13 cellular contexts compared by ENCODE assay signal in genomic region chr20:40686434-40686882, GRCh38. TPM values are rescaled to one million over a fixed set of nuclear protein-coding genes. Genes with fewer than 3 reads are reported as not detected.
DNase-seq lines count a peak whose midpoint lies in the region; ATAC-seq, FAIRE-seq and TF ChIP-seq lines count a peak whose summit lies in the region.
"Had no signal": no experiment of that assay in that cellular context is flagged by ENCODE, and none has a peak within 500 bp of the region (broad histone marks: within the 10 kb centered on the region; RNA-seq: fewer than 3 reads in every experiment).

No MANE protein-coding gene starts in this region.

- H2AFZ ChIP-seq in ACC112 (ENCODE audit: low read length, unreplicated experiment), result no peak overlapping the region
- H2AFZ ChIP-seq in hepatocyte, result no peak overlapping the region
- H2AFZ ChIP-seq in SK-N-SH (ENCODE audit: low read depth), result no peak overlapping the region

- H3K9me3 ChIP-seq in ascending aorta (no peaks in the 10 kb centered on the region), hepatocyte (ENCODE audit: low read depth) (no peaks in the 10 kb centered on the region), pancreas (no peaks in the 10 kb centered on the region), SK-N-SH (no peaks in the 10 kb centered on the region)

- H3K4me1 ChIP-seq in ACC112 (ENCODE audit: control insufficient read depth, insufficient read depth, low read length, unreplicated experiment), result no peaks in the 10 kb centered on the region
- H3K4me1 ChIP-seq in ascending aorta, result peaks cover 0 to 8% of the 10 kb centered on the region in 2 donors
- H3K4me1 ChIP-seq in hepatocyte (ENCODE audit: insufficient read depth), result peaks cover 36% of the 10 kb centered on the region
- H3K4me1 ChIP-seq in pancreas, result peaks cover 0 to 4% (median 0%) of the 10 kb centered on the region in 3 donors
- peaks cover 0 to 11% of the 10 kb centered on the region in 2 experiments; a peak in 1 of 4 replicates for H3K4me1 ChIP-seq in SK-N-SH (ENCODE audit: control insufficient read depth in 1 of 2, insufficient read depth in 2 of 2, low read depth in 1 of 2, low read length in 1 of 2)

- no peak for ATAC-seq in pancreas
- ATAC-seq: effector memory CD8-positive, alpha-beta T cell; left colon had no signal

- intact Hi-C loops in ascending aorta (cut with DNase I), result loop anchor here (5.0 to 10.0 kb wide), 2 partner anchors 394 to 492 kb away; no protein-coding TSS in a partner anchor
- intact Hi-C loops in pancreas (cut with DNase I), result no loop called here

- TF ChIP-seq RAD21 in SK-N-SH (IDR thresholded peaks at IDR 0.05; ENCODE audit: low read length), result no peak

- TF ChIP-seq CTCF in ascending aorta (IDR thresholded peaks at IDR 0.05) (no peak), hepatocyte (IDR thresholded peaks at IDR 0.05; ENCODE audit: poor library complexity) (no peak), pancreas (IDR thresholded peaks at IDR 0.05) (no peak), SK-N-SH (IDR thresholded peaks at IDR 0.05) (no peak)

- no peak overlapping the region for H3K9ac ChIP-seq in SK-N-SH

- H3K27me3 ChIP-seq in ACC112 (ENCODE audit: insufficient read depth, low read length), result peaks cover 83% of the 10 kb centered on the region
- H3K27me3 ChIP-seq in ascending aorta, result no peaks in the 10 kb centered on the region
- peaks cover 71% of the 10 kb centered on the region for H3K27me3 ChIP-seq in hepatocyte
- H3K27me3 ChIP-seq in pancreas, result peaks cover 0 to 13% (median 3%) of the 10 kb centered on the region in 4 donors
- peaks cover 43% of the 10 kb centered on the region for H3K27me3 ChIP-seq in SK-N-SH (ENCODE audit: insufficient read depth)

- H3K36me3 ChIP-seq in ACC112 (ENCODE audit: insufficient read depth, low read length), result no peaks in the 10 kb centered on the region
- no peaks in the 10 kb centered on the region for H3K36me3 ChIP-seq in ascending aorta
- H3K36me3 ChIP-seq in hepatocyte (replicated peaks; ENCODE audit: insufficient read depth, low read depth), result no peaks in the 10 kb centered on the region
- no peaks in the 10 kb centered on the region for H3K36me3 ChIP-seq in pancreas
- no peaks in the 10 kb centered on the region for H3K36me3 ChIP-seq in SK-N-SH (replicated peaks in 1 of 2; ENCODE audit: control insufficient read depth in 1 of 2, insufficient read depth in 2 of 2, low read length in 1 of 2)

- H3K4me3 ChIP-seq in ACC112 (ENCODE audit: low read depth, low read length) (0 out of 2 replicates have a peak overlapping the region, but pooled peaks have one; percentile 79), ascending aorta (peak overlapping the region; percentile 60 to 79), hepatocyte (peak overlapping the region; percentile 62), pancreas (peak overlapping the region; percentile 47 to 75 (median 62)), SK-N-SH (ENCODE audit: low read depth in 2 of 2, low read length in 1 of 2) (no peak overlapping the region)

- POLR2A ChIA-PET in SK-N-SH (lab: Yijun Ruan, JAX), result no interaction called here

- H3K9me2 ChIP-seq in hepatocyte (replicated peaks; ENCODE audit: insufficient read depth) (no peaks in the 10 kb centered on the region), SK-N-SH (no peaks in the 10 kb centered on the region)

- 35% methylated on average over 7 of the region's 7 CpGs for WGBS in hepatocyte (ENCODE audit: low lambda C conversion rate, missing lambda C conversion rate)
- 36 to 39% methylated on average over 7 of the region's 7 CpGs for WGBS in pancreas, 2 donors
- WGBS in SK-N-SH (ENCODE audit: low lambda C conversion rate), result 71% methylated on average over 7 of the region's 7 CpGs

- no peak overlapping the region for H3K27ac ChIP-seq in ACC112 (ENCODE audit: low read depth, low read length)
- H3K27ac ChIP-seq in ascending aorta, result peak overlapping the region in 1 of 2 donors; percentile 96
- H3K27ac ChIP-seq in hepatocyte, result no peak overlapping the region
- peak overlapping the region in 1 of 4 donors; percentile 94 for H3K27ac ChIP-seq in pancreas
- H3K27ac ChIP-seq in SK-N-SH (ENCODE audit: low read depth in 2 of 2, low read length in 1 of 2), result no peak overlapping the region

- H4K20me1 ChIP-seq in hepatocyte (ENCODE audit: insufficient read depth, poor library complexity, severe bottlenecking) (peaks cover 3% of the 10 kb centered on the region), SK-N-SH (ENCODE audit: insufficient read depth) (no peaks in the 10 kb centered on the region)

- FAIRE-seq in pancreas (lab: Jason Lieb, UNC), result no peak

- no peak for TF ChIP-seq EP300 in SK-N-SH (IDR thresholded peaks at IDR 0.05; ENCODE audit: borderline replicate concordance in 1 of 2, low read depth in 1 of 2, low read length in 1 of 2)

- DNase-seq in ascending aorta (ENCODE audit: low spot score in 2 of 2) (no peak), hepatocyte (ENCODE audit: low spot score) (no peak), pancreas (no peak), SKM-1 (lab: John Stamatoyannopoulos, UW; ENCODE audit: unreplicated experiment) (no peak), SK-N-SH (no peak)
- DNase-seq in activated effector memory CD4-positive, alpha-beta T cell treated with anti-CD3 and anti-CD28 coated beads, Interleukin-2, amount 50 U/mL, for 16 hours, result no peak
- DNase-seq in effector CD8-positive, alpha-beta T cell (lab: John Stamatoyannopoulos, UW), result no peak
- DNase-seq: activated CD4-positive, CD25-positive, alpha-beta regulatory T cell treated with anti-CD3 and anti-CD28 coated beads, Interleukin-2, amount 50 U/mL, for 72 hours; effector memory CD8-positive, alpha-beta T cell; left colon; NCI-H2081; stimulated activated CD4-positive, alpha-beta T cell treated with anti-CD3 and anti-CD28 coated beads, Interleukin-15, amount 100 ng/mL, for 24 hours had no signal

- H3K4me2 ChIP-seq in hepatocyte (peak overlapping the region; percentile 98), SK-N-SH (no peak overlapping the region)

- CTCF ChIA-PET in SK-N-SH (lab: Yijun Ruan, JAX), result no interaction called here

- H3F3A ChIP-seq in SK-N-SH (replicated peaks; ENCODE audit: insufficient read depth), result no peaks in the 10 kb centered on the region

- H3K79me2 ChIP-seq in ACC112 (ENCODE audit: control insufficient read depth, insufficient read depth, low read length, unreplicated experiment), result no peaks in the 10 kb centered on the region
- H3K79me2 ChIP-seq in hepatocyte, result no peaks in the 10 kb centered on the region
- H3K79me2 ChIP-seq in SK-N-SH (ENCODE audit: insufficient read depth), result no peaks in the 10 kb centered on the region

TF ChIP-seq in SK-N-SH, 30 proteins besides CTCF, POLR2A, EP300 and RAD21:
- no peak for TF ChIP-seq REST (IDR thresholded peaks at IDR 0.05; ENCODE audit: low read depth, low read length)
- TF ChIP-seq MAX (IDR thresholded peaks at IDR 0.05; ENCODE audit: low read depth), result no peak
- TF ChIP-seq GABPA (IDR thresholded peaks at IDR 0.05; ENCODE audit: low read depth), result no peak
- no peak for TF ChIP-seq CHD2 (IDR thresholded peaks at IDR 0.05; ENCODE audit: low read length, partially characterized antibody)
- TF ChIP-seq YY1 (IDR thresholded peaks at IDR 0.05; ENCODE audit: low read depth), result no peak
- no peak for TF ChIP-seq FOSL2 (IDR thresholded peaks at IDR 0.05; ENCODE audit: borderline replicate concordance, low read depth)

RNA-seq across cellular contexts. Expression of gene MAFB, which starts 2.6 kb away (rescaled TPM):
- 84.6 TPM for total RNA-seq in ascending aorta
- total RNA-seq in hepatocyte, result 3.4 and 3.7 TPM in 2 replicates
- polyA plus RNA-seq in hepatocyte, result 4.1 and 5.7 TPM in 2 replicates
- 10 to 100 TPM in 3 of 6 donors, 1 to 10 TPM in 3; 3.7 to 24.1 (median 12.6) TPM for total RNA-seq in pancreas
- 10 to 100 TPM in 1 of 2 donors, 1 to 10 TPM in 1; 7.9 to 48.0 TPM for polyA plus RNA-seq in pancreas
- polyA plus RNA-seq in SK-N-SH (2012; rRNA removed), result 0.05 and 0.08 TPM in 2 replicates
- polyA plus RNA-seq in SK-N-SH (2012; cell fraction: cytosol; rRNA removed), result 0.08 TPM in 2 replicates
- polyA plus RNA-seq in SK-N-SH (2012; cell fraction: nucleus; rRNA removed), result 0.24 and 0.42 TPM in 2 replicates

Comparison
In these comparisons a context has a peak if more than half of its experiments do, and no peak if none do; other contexts are left out.
1. H3K4me3 ChIP-seq: peak in ACC112 (single experiment), ascending aorta (2 of 2), hepatocyte (single experiment) and pancreas (4 of 4); none in SK-N-SH (0 of 2).